ENCODE assay signal across 8 cellular contexts in the genomic region with DNA sequence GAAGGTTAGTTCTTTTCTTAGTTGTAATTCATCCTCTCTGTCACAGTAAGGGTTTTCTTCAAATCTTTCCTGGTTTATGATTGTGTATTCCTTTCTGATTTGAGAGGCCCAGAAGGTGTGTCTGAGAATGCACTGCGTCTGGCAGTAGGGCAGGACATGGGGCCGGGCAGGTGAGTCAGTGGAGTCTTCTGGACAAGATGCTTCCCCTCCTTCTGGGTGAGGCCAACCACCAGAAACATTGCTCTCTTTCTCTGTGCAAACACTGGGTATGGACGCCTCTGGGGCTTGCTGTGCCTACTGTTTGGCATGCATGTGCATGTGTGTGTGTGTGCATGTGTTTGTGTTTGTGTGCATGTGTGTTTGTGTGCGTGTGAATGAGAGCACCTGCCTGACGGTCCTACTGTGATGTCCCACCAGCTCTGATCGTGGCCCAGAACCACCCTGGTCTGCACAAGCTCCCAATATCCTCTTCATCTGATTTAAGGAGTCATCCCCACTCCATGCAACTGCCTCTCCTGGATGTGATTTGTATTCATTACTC.
"Had no signal": no experiment of that assay in that cellular context is flagged by ENCODE, and none has a peak within 500 bp of the region (broad histone marks: within the 10 kb centered on the region; RNA-seq: fewer than 3 reads in every experiment).

No MANE protein-coding gene starts in this region.

- H3K4me3 ChIP-seq: body of pancreas, gastrocnemius medialis, upper lobe of left lung had no signal

- H3K27me3 ChIP-seq: body of pancreas, gastrocnemius medialis, upper lobe of left lung had no signal

- FAIRE-seq: kidney had no signal

- H3K27ac ChIP-seq: body of pancreas, gastrocnemius medialis, upper lobe of left lung had no signal

- H3K4me1 ChIP-seq: gastrocnemius medialis, upper lobe of left lung had no signal

- DNase-seq: activated effector memory CD4-positive, alpha-beta T cell treated with Interleukin-2 at 50 U/mL for 16 hours; dermis blood vessel endothelial cell; endodermal cell; gastrocnemius medialis; kidney; retina; upper lobe of left lung had no signal

- H3K36me3 ChIP-seq: gastrocnemius medialis, upper lobe of left lung had no signal
